14 cellular contexts compared by ENCODE assay signal in genomic region chr4:1575418-1576199, GRCh38.
"Had no signal": no experiment of that assay in that cellular context is flagged by ENCODE, and none has a peak within 500 bp of the region (broad histone marks: within the 10 kb centered on the region; RNA-seq: fewer than 3 reads in every experiment).

No MANE protein-coding gene starts in this region.

- ATAC-seq: activated CD4-positive, CD25-positive, alpha-beta regulatory T cell treated with anti-CD3 and anti-CD28 coated beads, Interleukin-2, amount 50 U/mL, for 24 hours; sciatic nerve; stimulated activated naive CD8-positive, alpha-beta T cell treated with anti-CD3 and anti-CD28 coated beads, Interleukin-15, amount 100 ng/mL, for 72 hours had no signal

- H3K36me3 ChIP-seq: breast epithelium, prostate gland had no signal

- DNase-seq: activated naive CD4-positive, alpha-beta T cell; activated naive CD8-positive, alpha-beta T cell treated with anti-CD3 and anti-CD28 coated beads, Interleukin-2, amount 10 ng/mL, durations not matched to agents 7 days and 5 days; activated T-cell treated with anti-CD3 and anti-CD28 coated beads for 4 hours; anterior cingulate cortex; hippocampal formation; kidney glomerular epithelial cell; stimulated activated CD4-positive, alpha-beta T cell treated with anti-CD3 and anti-CD28 coated beads, Interleukin-1b, Interleukin-23, amount 100 ng/mL, for 48 hours; stimulated activated naive CD8-positive, alpha-beta T cell treated with anti-CD3 and anti-CD28 coated beads, Interleukin-15, amount 100 ng/mL, for 72 hours had no signal

- H3K27ac ChIP-seq: breast epithelium, prostate gland had no signal

- H3K27me3 ChIP-seq: breast epithelium had no signal

- H3K9me3 ChIP-seq: breast epithelium, prostate gland had no signal

- H3K4me3 ChIP-seq: breast epithelium, lung, prostate gland, SK-N-MC had no signal

- H3K4me1 ChIP-seq: breast epithelium had no signal
